18 cellular contexts compared by ENCODE assay signal in genomic region chr2:226155476-226155875, GRCh38.
DNase-seq lines count a peak whose midpoint lies in the region; ATAC-seq and TF ChIP-seq lines count a peak whose summit lies in the region.
"Had no signal": no experiment of that assay in that cellular context is flagged by ENCODE, and none has a peak within 500 bp of the region (broad histone marks: within the 10 kb centered on the region; RNA-seq: fewer than 3 reads in every experiment).

No MANE protein-coding gene starts in this region.

- TF ChIP-seq CTCF in SK-N-SH (IDR thresholded peaks at IDR 0.05): no peak
- TF ChIP-seq CTCF in thyroid gland (IDR thresholded peaks at IDR 0.05): no peak
- TF ChIP-seq CTCF in esophagus squamous epithelium (IDR thresholded peaks at IDR 0.05): no peak

- no peaks in the 10 kb centered on the region for H4K20me1 ChIP-seq in SK-N-SH (ENCODE audit: insufficient read depth)

- no peak for TF ChIP-seq EP300 in SK-N-SH (IDR thresholded peaks at IDR 0.05; ENCODE audit: borderline replicate concordance in 1 of 2, low read depth in 1 of 2, low read length in 1 of 2)

- H3K4me1 Mint-ChIP-seq in effector memory CD8-positive, alpha-beta T cell (ENCODE audit: low read depth in 2 of 2): no peaks in the 10 kb centered on the region

- no peak overlapping the region for H3K4me3 Mint-ChIP-seq in effector memory CD8-positive, alpha-beta T cell
- H3K4me3 Mint-ChIP-seq: CD14-positive monocyte had no signal

- peak overlapping the region; percentile 32; the same call in 1 of the 2 replicates for H2AFZ ChIP-seq in SK-N-SH (ENCODE audit: low read depth)
- H2AFZ ChIP-seq: PC-9 had no signal

- H3K4me3 ChIP-seq in SK-N-SH (ENCODE audit: low read depth in 2 of 2, low read length in 1 of 2) (no peak overlapping the region), mesodermal cell (ENCODE audit: extremely low read depth, insufficient read depth, low read length, poor library complexity, severe bottlenecking) (no peak overlapping the region), thyroid gland (replicated peaks in 1 of 3) (no peak overlapping the region), esophagus squamous epithelium (no peak overlapping the region)
- H3K4me3 ChIP-seq: HAP-1, PC-9 had no signal

- POLR2A ChIA-PET in SK-N-SH (lab: Yijun Ruan, JAX): no interaction called here

- H3K36me3 ChIP-seq in SK-N-SH (replicated peaks in 1 of 2; ENCODE audit: control insufficient read depth in 1 of 2, insufficient read depth in 2 of 2, low read length in 1 of 2) (no peaks in the 10 kb centered on the region), mesodermal cell (ENCODE audit: control insufficient read depth, insufficient read depth, low read length) (no peaks in the 10 kb centered on the region), thyroid gland (no peaks in the 10 kb centered on the region), esophagus squamous epithelium (no peaks in the 10 kb centered on the region)
- H3K36me3 ChIP-seq: HAP-1 had no signal

- H3K27me3 ChIP-seq in SK-N-SH (ENCODE audit: insufficient read depth): no peaks in the 10 kb centered on the region
- no peaks in the 10 kb centered on the region for H3K27me3 ChIP-seq in thyroid gland
- H3K27me3 ChIP-seq in esophagus squamous epithelium: no peaks in the 10 kb centered on the region

- H3K9me3 Mint-ChIP-seq in effector memory CD8-positive, alpha-beta T cell: no peaks in the 10 kb centered on the region

- no peaks in the 10 kb centered on the region for H3K27me3 Mint-ChIP-seq in effector memory CD8-positive, alpha-beta T cell

- H3K9me3 ChIP-seq in SK-N-SH (no peaks in the 10 kb centered on the region), mesodermal cell (ENCODE audit: control insufficient read depth, low read length) (no peaks in the 10 kb centered on the region), thyroid gland (no peaks in the 10 kb centered on the region), esophagus squamous epithelium (no peaks in the 10 kb centered on the region)
- H3K9me3 ChIP-seq: HAP-1 had no signal

- no peaks in the 10 kb centered on the region for H3K9me2 ChIP-seq in SK-N-SH

- no peak overlapping the region for H3K27ac Mint-ChIP-seq in effector memory CD8-positive, alpha-beta T cell

- WGBS in SK-N-SH (ENCODE audit: low lambda C conversion rate): 34% methylated on average over 2 of the region's 2 CpGs
- WGBS in mesodermal cell (ENCODE audit: insufficient coverage in 2 of 2), 2 experiments: 88 to 89% methylated on average over 1 to 2 of the region's 2 CpGs
- WGBS in thyroid gland, 2 donors: 35 to 41% methylated on average over 2 of the region's 2 CpGs
- 51 to 67% methylated on average over 2 of the region's 2 CpGs for WGBS in esophagus squamous epithelium, 2 donors

- H3K4me2 ChIP-seq in SK-N-SH: no peak overlapping the region
- H3K4me2 ChIP-seq: PC-9 had no signal

- H3F3A ChIP-seq in SK-N-SH (replicated peaks; ENCODE audit: insufficient read depth): no peaks in the 10 kb centered on the region

- TF ChIP-seq RAD21 in SK-N-SH (IDR thresholded peaks at IDR 0.05; ENCODE audit: low read length): no peak

- H3K36me3 Mint-ChIP-seq in effector memory CD8-positive, alpha-beta T cell (ENCODE audit: insufficient read depth): no peaks in the 10 kb centered on the region
- H3K36me3 Mint-ChIP-seq: CD14-positive monocyte had no signal

- intact Hi-C loops in thyroid gland (cut with DNase I): no loop called here
- intact Hi-C loops in esophagus squamous epithelium (cut with DNase I): no loop called here

- H3K4me1 ChIP-seq in SK-N-SH (ENCODE audit: control insufficient read depth in 1 of 2, insufficient read depth in 2 of 2, low read depth in 1 of 2, low read length in 1 of 2) (no peaks in the 10 kb centered on the region), mesodermal cell (ENCODE audit: control insufficient read depth, insufficient read depth, low read length, poor library complexity, severe bottlenecking) (peaks cover 19% of the 10 kb centered on the region), thyroid gland (peaks cover 36 to 39% of the 10 kb centered on the region in 2 donors), esophagus squamous epithelium (no peaks in the 10 kb centered on the region)

- no peaks in the 10 kb centered on the region for H3K79me2 ChIP-seq in SK-N-SH (ENCODE audit: insufficient read depth)

- DNase-seq in NCI-H1417 treated with DMSO at 0.1 percent for 48 hours (lab: John Stamatoyannopoulos, UW): peak; percentile 17
- DNase-seq in NCI-H1417 (lab: John Stamatoyannopoulos, UW): no peak
- no peak for DNase-seq in SK-N-SH
- DNase-seq in thyroid gland: no peak
- no peak for DNase-seq in mesenteric fat pad (ENCODE audit: low spot score)
- DNase-seq in effector memory CD8-positive, alpha-beta T cell: no peak
- DNase-seq in esophagus squamous epithelium (lab: John Stamatoyannopoulos, UW): no peak
- DNase-seq: NCI-H1436 treated with DMSO at 0.1 percent for 48 hours, NCI-H2081 treated with DMSO at 0.1 percent for 48 hours, NCI-H226, NCI-H526 treated with DMSO at 0.1 percent for 48 hours, PC-9 had no signal

- no peak overlapping the region for H3K27ac ChIP-seq in SK-N-SH (ENCODE audit: low read depth in 2 of 2, low read length in 1 of 2)
- peak overlapping the region; percentile 42 for H3K27ac ChIP-seq in mesodermal cell (ENCODE audit: low read depth, low read length, severe bottlenecking)
- H3K27ac ChIP-seq in thyroid gland: peak overlapping the region; percentile 43 to 70 (median 46)
- no peak overlapping the region for H3K27ac ChIP-seq in esophagus squamous epithelium
- H3K27ac ChIP-seq: 22Rv1, PC-9, SK-N-MC had no signal

- H3K9ac ChIP-seq in SK-N-SH: no peak overlapping the region

- ATAC-seq in effector memory CD8-positive, alpha-beta T cell (replicated peaks): no peak
- ATAC-seq: Right ventricle myocardium inferior had no signal

- CTCF ChIA-PET in SK-N-SH (lab: Yijun Ruan, JAX): no interaction called here

- no peak for TF ChIP-seq POLR2A in thyroid gland (IDR thresholded peaks at IDR 0.05)
- no peak for TF ChIP-seq POLR2A in esophagus squamous epithelium (IDR thresholded peaks at IDR 0.05)

TF ChIP-seq in SK-N-SH, 30 proteins besides CTCF, POLR2A, EP300 and RAD21:
- TF ChIP-seq MEF2A (IDR thresholded peaks at IDR 0.05; ENCODE audit: borderline replicate concordance, low read depth): no peak
- no peak for TF ChIP-seq TAF1 (IDR thresholded peaks at IDR 0.05; ENCODE audit: borderline replicate concordance, low read depth, low read length)
- no peak for TF ChIP-seq FOSL2 (IDR thresholded peaks at IDR 0.05; ENCODE audit: borderline replicate concordance, low read depth)
- TF ChIP-seq CHD2 (IDR thresholded peaks at IDR 0.05; ENCODE audit: low read length, partially characterized antibody): no peak
- TF ChIP-seq FOXJ3 (CRISPR knock-in tag; IDR thresholded peaks at IDR 0.05): no peak
- TF ChIP-seq PBX3 (IDR thresholded peaks at IDR 0.05): no peak
- no peak for TF ChIP-seq YY1 (IDR thresholded peaks at IDR 0.05; ENCODE audit: low read depth)
- no peak for TF ChIP-seq RCOR1 (IDR thresholded peaks at IDR 0.05; ENCODE audit: low read length)
- TF ChIP-seq EZH2phosphoT487 (IDR thresholded peaks at IDR 0.05; ENCODE audit: borderline replicate concordance, low read depth): no peak
- no peak for TF ChIP-seq REST (IDR thresholded peaks at IDR 0.05; ENCODE audit: low read depth, low read length)

Comparison
In these comparisons a context has a peak if more than half of its experiments do, and no peak if none do; other contexts are left out.
1. H3K27ac ChIP-seq: peak in mesodermal cell (single experiment) and thyroid gland (3 of 3); none in SK-N-SH (0 of 2) and esophagus squamous epithelium (0 of 4).